Comparison of ENCODE assay signal across 8 cellular contexts in genomic region chr2:113503094-113504042, GRCh38. TPM values are rescaled to one million over a fixed set of nuclear protein-coding genes. Genes with fewer than 3 reads are reported as not detected.
A peak's percentile ranks its signal among the peaks of the same experiment; 100 is the strongest.
DNase-seq lines count a peak whose midpoint lies in the region; ATAC-seq and TF ChIP-seq lines count a peak whose summit lies in the region.
"Not testable (repeated sequence)": the region's sequence is repeated elsewhere in the genome, so short reads cannot be mapped to it uniquely, and the experiment has no call there.

No MANE protein-coding gene starts in this region.

- H3K4me1 Mint-ChIP-seq in nephron = not testable (repeated sequence)

- H3K36me3 Mint-ChIP-seq in nephron (ENCODE audit: low read depth) = not testable (repeated sequence)

- TF ChIP-seq POLR2A in stomach (IDR thresholded peaks at IDR 0.05) = not testable (repeated sequence)

- intact Hi-C loops in stomach (cut with DNase I; ENCODE audit: low total_unique reads) = not testable (repeated sequence)

- H3K27ac ChIP-seq in HL-60 (replicated peaks) = peak overlapping the region; percentile 83
- not testable (repeated sequence) for H3K27ac ChIP-seq in right atrium auricular region, stomach

- DNase-seq in EL (peak; percentile 26), HL-60 (ENCODE audit: low read depth in 1 of 2, low spot score in 1 of 2) (peak; percentile 47 to 81)
- peak; percentile 23 for DNase-seq in activated CD4-positive, alpha-beta T cell treated with anti-CD3 and anti-CD28 coated beads, Interleukin-2, amount 50 U/mL, for 1 hour
- not testable (repeated sequence) for DNase-seq in cardiac fibroblast (ENCODE audit: low read depth in 2 of 2); right atrium auricular region (ENCODE audit: low spot score); stomach

- peak overlapping the region; percentile 65 to 81 (median 79) for H3K4me3 Mint-ChIP-seq in nephron

- not testable (repeated sequence) for H3K9me3 ChIP-seq in right atrium auricular region, stomach

- TF ChIP-seq CTCF in HL-60 (IDR thresholded peaks at IDR 0.05; ENCODE audit: insufficient read depth, low read length); cardiac fibroblast (IDR thresholded peaks at IDR 0.05; ENCODE audit: low read depth, low read length); right atrium auricular region (IDR thresholded peaks at IDR 0.05); nephron (IDR thresholded peaks at IDR 0.05; ENCODE audit: unreplicated experiment in 3 of 3); stomach (IDR thresholded peaks at IDR 0.05): not testable (repeated sequence)

- ATAC-seq in GM21576 (IDR thresholded peaks at IDR 0.05; ENCODE audit: unreplicated experiment) = peak; percentile 79

- not testable (repeated sequence) for TF ChIP-seq EP300 in stomach (IDR thresholded peaks at IDR 0.05)

- H3K4me1 ChIP-seq in right atrium auricular region = not testable (repeated sequence)
- peaks cover 0 to 40% (median 27%) of the 10 kb centered on the region in 4 donors for H3K4me1 ChIP-seq in stomach

- H3K27ac Mint-ChIP-seq in nephron = not testable (repeated sequence)

- H3K27me3 Mint-ChIP-seq in nephron (ENCODE audit: low read depth) = peaks cover 67% of the 10 kb centered on the region

- H3K4me3 ChIP-seq in HL-60 (replicated peaks; ENCODE audit: insufficient read depth, low read length) (peak overlapping the region; percentile 53), cardiac fibroblast (replicated peaks in 1 of 2; ENCODE audit: low read depth in 2 of 2, low read length in 2 of 2) (peak overlapping the region; percentile 21 to 26), right atrium auricular region (peak overlapping the region; percentile 30 to 35), stomach (peak overlapping the region in 3 of 4 donors; percentile 46 to 73 (median 47))

- H3K27me3 ChIP-seq in HL-60 (ENCODE audit: insufficient read depth, poor library complexity, severe bottlenecking) = not testable (repeated sequence)
- peaks cover 0 to 33% of the 10 kb centered on the region in 2 donors for H3K27me3 ChIP-seq in right atrium auricular region
- H3K27me3 ChIP-seq in stomach = peaks cover 0 to 77% (median 52%) of the 10 kb centered on the region in 3 donors

- not testable (repeated sequence) for H3K36me3 ChIP-seq in right atrium auricular region, stomach

- WGBS in stomach, 5 donors = 2 to 3% (median 2%) methylated on average over 11 to 114 of the region's 116 CpGs; no CpG with 5 or more reads in 1 of the 5 donors

- not testable (repeated sequence) for H3K9me3 Mint-ChIP-seq in nephron

RNA-seq across cellular contexts. Expression of gene FOXD4L1, which starts 4.9 kb away (rescaled TPM):
- not detected for total RNA-seq in right atrium auricular region
- total RNA-seq in stomach = under 1 TPM in 1 of 5 donors, not detected in 4; 0.58 TPM
- under 1 TPM in 1 of 3 donors, not detected in 2; 0.05 TPM for polyA plus RNA-seq in stomach
